ENCODE assay signal across 8 cellular contexts in the genomic region with DNA sequence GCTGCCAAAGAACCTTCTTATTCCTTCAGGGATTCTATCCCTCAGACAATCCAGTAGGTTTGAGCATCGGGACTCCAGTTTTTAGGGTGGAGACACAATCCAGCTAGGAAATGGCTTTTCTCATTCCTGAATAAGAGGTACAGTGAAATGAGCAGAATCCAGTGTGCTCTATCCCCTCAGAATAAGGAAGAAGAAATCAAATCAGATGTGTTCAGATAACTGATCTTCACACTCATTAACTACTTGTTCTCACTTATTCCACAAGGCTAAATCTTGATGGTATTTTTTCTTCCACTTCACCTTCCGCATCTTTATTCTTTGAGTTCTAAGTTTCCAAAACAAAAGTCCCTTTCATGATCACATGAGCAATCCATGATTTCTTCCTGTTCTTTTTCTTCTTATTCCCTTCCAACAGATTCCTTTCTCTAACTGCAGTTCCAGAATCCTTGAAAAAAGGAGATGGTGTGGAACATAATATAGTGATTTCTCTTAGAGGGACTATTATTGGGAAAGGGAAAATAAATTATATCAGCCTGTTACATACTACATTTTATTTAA. TPM values are rescaled to one million over a fixed set of nuclear protein-coding genes. Genes with fewer than 3 reads are reported as not detected.
A peak's percentile ranks its signal among the peaks of the same experiment; 100 is the strongest.
DNase-seq lines count a peak whose midpoint lies in the region; ATAC-seq, FAIRE-seq and TF ChIP-seq lines count a peak whose summit lies in the region.

No MANE protein-coding gene starts in this region.

- peaks cover 34% of the 10 kb centered on the region for H3K4me1 Mint-ChIP-seq in T-helper 1 cell treated with Interleukin-12 subunit alpha and Interleukin-12 subunit beta and Interleukin-4 antibody, amounts not matched to agents 30 μg/mL and 1 μg/mL, for 36 hours (ENCODE audit: low read depth)
- H3K4me1 Mint-ChIP-seq in activated CD4-positive, alpha-beta memory T cell treated with anti-CD3 and anti-CD28 coated beads for 36 hours (ENCODE audit: low read depth): peaks cover 41% of the 10 kb centered on the region

- peaks cover 10% of the 10 kb centered on the region for H3K36me3 Mint-ChIP-seq in T-helper 1 cell treated with Interleukin-12 subunit alpha and Interleukin-12 subunit beta and Interleukin-4 antibody, amounts not matched to agents 30 μg/mL and 1 μg/mL, for 36 hours (ENCODE audit: low read depth)
- H3K36me3 Mint-ChIP-seq in activated CD4-positive, alpha-beta memory T cell treated with anti-CD3 and anti-CD28 coated beads for 36 hours: peaks cover 2% of the 10 kb centered on the region

- no peak for TF ChIP-seq CTCF in hepatocyte (IDR thresholded peaks at IDR 0.05; ENCODE audit: poor library complexity)

- DNase-seq in T-helper 1 cell (no peak), hepatocyte (ENCODE audit: low spot score) (no peak), frontal cortex (ENCODE audit: low spot score in 2 of 2) (no peak), AG08395 (ENCODE audit: low spot score) (no peak)
- no peak for DNase-seq in activated CD4-positive, alpha-beta memory T cell treated with anti-CD3 and anti-CD28 coated beads for 36 hours

- CTCF ChIA-PET in activated CD4-positive, alpha-beta memory T cell treated with anti-CD3 and anti-CD28 coated beads for 36 hours (lab: Charles Lee): interaction anchor here (1.2 to 2.0 kb wide), 2 partner anchors 56 to 129 kb away, joined by 3 to 7 read pairs; no protein-coding TSS in a partner anchor

- H3K36me3 ChIP-seq in hepatocyte (replicated peaks; ENCODE audit: insufficient read depth, low read depth) (no peaks in the 10 kb centered on the region), stomach smooth muscle (ENCODE audit: control insufficient read depth in 2 of 2, insufficient read depth in 2 of 2, low read length in 2 of 2) (peaks cover 0 to 2% of the 10 kb centered on the region in 2 donors)

- H3K27me3 Mint-ChIP-seq in T-helper 1 cell treated with Interleukin-12 subunit alpha and Interleukin-12 subunit beta and Interleukin-4 antibody, amounts not matched to agents 30 μg/mL and 1 μg/mL, for 36 hours (ENCODE audit: low read depth): no peaks in the 10 kb centered on the region
- no peaks in the 10 kb centered on the region for H3K27me3 Mint-ChIP-seq in activated CD4-positive, alpha-beta memory T cell treated with anti-CD3 and anti-CD28 coated beads for 36 hours

- WGBS in hepatocyte (ENCODE audit: low lambda C conversion rate, missing lambda C conversion rate): 96% methylated on average over 2 of the region's 2 CpGs

- H3K9me3 Mint-ChIP-seq in T-helper 1 cell treated with Interleukin-12 subunit alpha and Interleukin-12 subunit beta and Interleukin-4 antibody, amounts not matched to agents 30 μg/mL and 1 μg/mL, for 36 hours: no peaks in the 10 kb centered on the region
- no peaks in the 10 kb centered on the region for H3K9me3 Mint-ChIP-seq in activated CD4-positive, alpha-beta memory T cell treated with anti-CD3 and anti-CD28 coated beads for 36 hours

- peak overlapping the region; percentile 9 for H3K27ac ChIP-seq in hepatocyte
- peak overlapping the region; percentile 91 for H3K27ac ChIP-seq in stomach smooth muscle (ENCODE audit: low read length)

- peak overlapping the region; percentile 93 for H3K4me3 Mint-ChIP-seq in T-helper 1 cell treated with Interleukin-12 subunit alpha and Interleukin-12 subunit beta and Interleukin-4 antibody, amounts not matched to agents 30 μg/mL and 1 μg/mL, for 36 hours
- peak overlapping the region; percentile 99 for H3K4me3 Mint-ChIP-seq in activated CD4-positive, alpha-beta memory T cell treated with anti-CD3 and anti-CD28 coated beads for 36 hours

- H3K4me1 ChIP-seq in hepatocyte (ENCODE audit: insufficient read depth) (peaks cover 3% of the 10 kb centered on the region), stomach smooth muscle (ENCODE audit: control insufficient read depth, insufficient read depth, low read length) (peaks cover 30% of the 10 kb centered on the region)

- H3K79me2 ChIP-seq in hepatocyte: peaks cover 9% of the 10 kb centered on the region

- H3K4me3 ChIP-seq in hepatocyte (no peak overlapping the region), stomach smooth muscle (ENCODE audit: low read length in 2 of 2) (peak overlapping the region; percentile 73 to 83)

- H4K20me1 ChIP-seq in hepatocyte (ENCODE audit: insufficient read depth, poor library complexity, severe bottlenecking): no peaks in the 10 kb centered on the region

- no peak for FAIRE-seq in frontal cortex (lab: Jason Lieb, UNC)

- H3K27me3 ChIP-seq in hepatocyte (peaks cover 6% of the 10 kb centered on the region), stomach smooth muscle (ENCODE audit: control insufficient read depth in 1 of 2, insufficient read depth in 2 of 2, low read length in 2 of 2) (no peaks in the 10 kb centered on the region)

- H3K27ac Mint-ChIP-seq in T-helper 1 cell treated with Interleukin-12 subunit alpha and Interleukin-12 subunit beta and Interleukin-4 antibody, amounts not matched to agents 30 μg/mL and 1 μg/mL, for 36 hours: peak overlapping the region; percentile 97
- H3K27ac Mint-ChIP-seq in activated CD4-positive, alpha-beta memory T cell treated with anti-CD3 and anti-CD28 coated beads for 36 hours: peak overlapping the region; percentile 93

- intact Hi-C loops in activated CD4-positive, alpha-beta memory T cell treated with anti-CD3 and anti-CD28 coated beads for 36 hours (cut with micrococcal nuclease): loop anchor here (1.0 to 2.0 kb wide), 2 partner anchors 73 to 116 kb away; a partner anchor contains a TSS

- H3K4me2 ChIP-seq in hepatocyte: no peak overlapping the region

- H3K9ac ChIP-seq in stomach smooth muscle (ENCODE audit: low read length in 2 of 2): peak overlapping the region; percentile 65 to 80

- no peak for ATAC-seq in GM21360 (IDR thresholded peaks at IDR 0.05; ENCODE audit: unreplicated experiment)

- H3K9me3 ChIP-seq in hepatocyte (ENCODE audit: low read depth): no peaks in the 10 kb centered on the region
- H3K9me3 ChIP-seq in stomach smooth muscle (ENCODE audit: control insufficient read depth in 2 of 2, low read length in 2 of 2): no peaks in the 10 kb centered on the region

- H3K9me2 ChIP-seq in hepatocyte (replicated peaks; ENCODE audit: insufficient read depth): no peaks in the 10 kb centered on the region

- H2AFZ ChIP-seq in hepatocyte: no peak overlapping the region

- POLR2A ChIA-PET in activated CD4-positive, alpha-beta memory T cell treated with anti-CD3 and anti-CD28 coated beads for 36 hours (lab: Charles Lee): interaction anchor here (1.1 to 2.6 kb wide), 4 partner anchors 8 to 73 kb away, joined by 3 to 11 read pairs (median 4); no protein-coding TSS in a partner anchor

RNA-seq across cellular contexts. Expression of a gene that starts 1.7 kb away (rescaled TPM):
- total RNA-seq in activated CD4-positive, alpha-beta memory T cell treated with anti-CD3 and anti-CD28 coated beads for 36 hours: 10 to 100 TPM; 25.0 to 25.1 TPM
- total RNA-seq in hepatocyte: 1.3 and 2.0 TPM in 2 replicates
- 0.39 and 0.71 TPM in 2 replicates for polyA plus RNA-seq in hepatocyte
- 163 TPM for total RNA-seq in frontal cortex

RNA-seq across cellular contexts. Expression of a gene that starts 4.0 kb away (rescaled TPM):
- total RNA-seq in activated CD4-positive, alpha-beta memory T cell treated with anti-CD3 and anti-CD28 coated beads for 36 hours: 10 to 100 TPM; 48.0 to 51.2 TPM
- 17.2 and 20.8 TPM in 2 replicates for total RNA-seq in hepatocyte
- polyA plus RNA-seq in hepatocyte: 33.3 and 40.8 TPM in 2 replicates
- 42.8 TPM for total RNA-seq in frontal cortex

RNA-seq across cellular contexts. Expression of a gene that starts 50.1 kb away (rescaled TPM):
- 10 to 100 TPM; 19.1 to 21.1 TPM for total RNA-seq in activated CD4-positive, alpha-beta memory T cell treated with anti-CD3 and anti-CD28 coated beads for 36 hours
- total RNA-seq in hepatocyte (23.8 and 33.5 TPM in 2 replicates), frontal cortex (33.8 TPM)
- polyA plus RNA-seq in hepatocyte: 17.6 and 21.9 TPM in 2 replicates
